ENCODE assay signal across 8 cellular contexts in the genomic region with DNA sequence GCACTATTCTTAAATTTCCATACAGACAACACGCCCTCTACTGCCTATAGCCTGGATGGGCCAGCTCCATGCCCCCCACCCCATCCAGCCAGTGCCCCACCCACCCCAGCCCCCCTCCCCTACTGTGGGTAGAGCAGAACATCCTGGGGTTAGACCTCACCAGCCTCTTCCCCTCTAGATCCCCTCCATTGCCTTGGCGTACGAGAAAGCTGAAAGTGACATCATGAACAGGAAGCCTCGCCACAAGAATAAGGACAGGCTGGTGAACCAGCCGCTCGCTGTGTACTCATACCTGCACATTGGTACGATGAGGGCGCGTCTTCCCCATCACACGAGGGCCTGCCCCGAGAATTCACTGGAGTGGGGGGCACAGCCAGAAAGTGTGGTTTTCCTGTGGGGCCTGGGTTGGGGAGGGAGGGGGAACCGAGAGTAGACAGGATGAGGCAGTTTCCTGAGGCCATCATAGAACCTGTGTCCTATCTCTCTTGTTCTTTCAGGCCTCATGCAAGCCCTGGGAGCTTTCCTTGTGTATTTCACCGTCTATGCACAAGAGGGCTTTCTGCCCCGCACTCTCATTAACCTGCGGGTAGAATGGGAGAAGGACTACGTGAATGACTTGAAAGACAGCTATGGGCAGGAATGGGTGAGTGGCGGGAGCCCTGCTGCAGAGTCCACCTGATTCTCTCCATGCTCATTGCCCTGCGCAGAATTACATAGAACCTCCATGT. TPM values are rescaled to one million over a fixed set of nuclear protein-coding genes. Genes with fewer than 3 reads are reported as not detected.
DNase-seq lines count a peak whose midpoint lies in the region; ATAC-seq lines count a peak whose summit lies in the region.

No MANE protein-coding gene starts in this region.

- peak overlapping the region; percentile 49 for H3K4me3 Mint-ChIP-seq in activated CD8-positive, alpha-beta memory T cell treated with anti-CD3 and anti-CD28 coated beads, Interleukin-2, amount 10 ng/mL, durations not matched to agents 7 days and 5 days

- peaks cover 4% of the 10 kb centered on the region for H3K27me3 Mint-ChIP-seq in activated CD8-positive, alpha-beta memory T cell treated with anti-CD3 and anti-CD28 coated beads, Interleukin-2, amount 10 ng/mL, durations not matched to agents 7 days and 5 days

- H3K27ac Mint-ChIP-seq in activated CD8-positive, alpha-beta memory T cell treated with anti-CD3 and anti-CD28 coated beads, Interleukin-2, amount 10 ng/mL, durations not matched to agents 7 days and 5 days: peak overlapping the region; percentile 82

- ATAC-seq in GM18870 (IDR thresholded peaks at IDR 0.05; ENCODE audit: unreplicated experiment) (peak; percentile 89), HG03342 (IDR thresholded peaks at IDR 0.05; ENCODE audit: unreplicated experiment) (peak; percentile 81), HG02571 (IDR thresholded peaks at IDR 0.05; ENCODE audit: unreplicated experiment) (no peak), HG03442 (IDR thresholded peaks at IDR 0.05; ENCODE audit: unreplicated experiment) (no peak)
- peak; percentile 97 for ATAC-seq in activated CD8-positive, alpha-beta memory T cell treated with anti-CD3 and anti-CD28 coated beads, Interleukin-2, amount 10 ng/mL, durations not matched to agents 7 days and 5 days

- CTCF ChIA-PET in activated CD8-positive, alpha-beta memory T cell treated with anti-CD3 and anti-CD28 coated beads, Interleukin-2, amount 10 ng/mL, durations not matched to agents 7 days and 5 days (lab: Charles Lee): interaction anchor here (0.8 to 6.2 kb wide), 11 partner anchors 10 to 129 kb away, joined by 3 to 59 read pairs (median 4); a partner anchor contains a TSS

- peak; percentile 92 for DNase-seq in activated CD8-positive, alpha-beta memory T cell treated with anti-CD3 and anti-CD28 coated beads, Interleukin-2, amount 10 ng/mL, durations not matched to agents 7 days and 5 days
- peak in 3 of 4 experiments; percentile 11 to 54 (median 19) for DNase-seq in stimulated activated CD4-positive, alpha-beta T cell treated with anti-CD3 and anti-CD28 coated beads, Interleukin-1b, Interleukin-23, amount 100 ng/mL, for 24 hours (ENCODE audit: low read depth in 4 of 4, low spot score in 1 of 4)
- no peak for DNase-seq in amniotic stem cell (lab: John Stamatoyannopoulos, UW)
- no peak for DNase-seq in NCI-H2227 (lab: John Stamatoyannopoulos, UW; ENCODE audit: unreplicated experiment)

- H3K36me3 Mint-ChIP-seq in activated CD8-positive, alpha-beta memory T cell treated with anti-CD3 and anti-CD28 coated beads, Interleukin-2, amount 10 ng/mL, durations not matched to agents 7 days and 5 days: peaks cover 4% of the 10 kb centered on the region

- no peaks in the 10 kb centered on the region for H3K9me3 Mint-ChIP-seq in activated CD8-positive, alpha-beta memory T cell treated with anti-CD3 and anti-CD28 coated beads, Interleukin-2, amount 10 ng/mL, durations not matched to agents 7 days and 5 days (ENCODE audit: low read depth)

- H3K4me1 Mint-ChIP-seq in activated CD8-positive, alpha-beta memory T cell treated with anti-CD3 and anti-CD28 coated beads, Interleukin-2, amount 10 ng/mL, durations not matched to agents 7 days and 5 days: peaks cover 32% of the 10 kb centered on the region

RNA-seq across cellular contexts. Expression of a gene that starts 29.1 kb away (rescaled TPM):
- 1 to 10 TPM; 1.6 to 4.7 TPM for total RNA-seq in activated CD8-positive, alpha-beta memory T cell treated with anti-CD3 and anti-CD28 coated beads, Interleukin-2, amount 10 ng/mL, durations not matched to agents 7 days and 5 days

RNA-seq across cellular contexts. Expression of a gene that starts 54.6 kb away (rescaled TPM):
- total RNA-seq in activated CD8-positive, alpha-beta memory T cell treated with anti-CD3 and anti-CD28 coated beads, Interleukin-2, amount 10 ng/mL, durations not matched to agents 7 days and 5 days: not detected

Comparison
In these comparisons a context has a peak if more than half of its experiments do, and no peak if none do; other contexts are left out.
1. ATAC-seq: peak in GM18870 (single experiment), HG03342 (single experiment) and activated CD8-positive, alpha-beta memory T cell treated with anti-CD3 and anti-CD28 coated beads, Interleukin-2, amount 10 ng/mL, durations not matched to agents 7 days and 5 days (single experiment); none in HG02571 (single experiment) and HG03442 (single experiment).
2. DNase-seq: peak in activated CD8-positive, alpha-beta memory T cell treated with anti-CD3 and anti-CD28 coated beads, Interleukin-2, amount 10 ng/mL, durations not matched to agents 7 days and 5 days (single experiment) and stimulated activated CD4-positive, alpha-beta T cell treated with anti-CD3 and anti-CD28 coated beads, Interleukin-1b, Interleukin-23, amount 100 ng/mL, for 24 hours (3 of 4); none in amniotic stem cell (single experiment) and NCI-H2227 (single experiment).